30 cellular contexts compared by ENCODE assay signal in the genomic region with DNA sequence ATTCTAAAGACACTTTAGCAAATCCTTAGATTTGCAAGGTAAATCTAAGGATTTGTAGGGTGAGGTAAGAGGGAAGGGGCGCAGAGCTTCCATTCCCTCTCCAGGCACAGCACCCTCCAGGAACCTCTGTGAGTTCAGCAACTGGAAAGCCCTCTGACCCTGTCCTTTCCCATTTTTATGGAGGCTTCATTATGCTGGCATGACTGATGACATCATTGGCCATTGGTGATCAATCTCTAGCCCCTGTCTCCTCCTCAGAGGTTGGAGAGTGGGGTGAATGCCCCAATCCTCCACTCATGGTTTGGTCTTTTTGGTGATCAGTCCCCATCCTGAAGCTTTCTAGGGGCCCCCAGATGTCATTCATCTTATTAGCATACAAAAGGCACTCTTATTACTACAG.
"Had no signal": no experiment of that assay in that cellular context is flagged by ENCODE, and none has a peak within 500 bp of the region (broad histone marks: within the 10 kb centered on the region; RNA-seq: fewer than 3 reads in every experiment).

No MANE protein-coding gene starts in this region.

- H3K27ac ChIP-seq: ascending aorta, breast epithelium, cardiac muscle cell, colonic mucosa, epithelial cell of prostate, esophagus squamous epithelium, gastroesophageal sphincter, heart right ventricle, WERI-Rb-1 had no signal

- H3K36me3 Mint-ChIP-seq: activated naive CD8-positive, alpha-beta T cell; brain had no signal

- DNase-seq: activated B cell treated with CpG ODN at 0.5 μM for 24 hours; activated CD4-positive, alpha-beta T cell treated with anti-CD3 and anti-CD28 coated beads for 48 hours; activated CD4-positive, alpha-beta T cell treated with anti-CD3 and anti-CD28 coated beads, Interleukin-2, amount 50 U/mL, for 1 hour; activated CD4-positive, alpha-beta T cell treated with anti-CD3 and anti-CD28 coated beads, Interleukin-2, amount 50 U/mL, for 48 hours; activated CD8-positive, alpha-beta memory T cell treated with anti-CD3 and anti-CD28 coated beads for 24 hours; activated CD8-positive, alpha-beta T cell treated with anti-CD3 and anti-CD28 coated beads for 36 hours; activated effector memory CD4-positive, alpha-beta T cell treated with Interleukin-2 at 50 U/mL for 16 hours; activated gamma-delta T cell treated with Interleukin-2 at 50 U/mL for 16 hours; activated naive CD4-positive, alpha-beta T cell treated with anti-CD3 and anti-CD28 coated beads, Interleukin-2, amount 50 U/mL, for 16 hours; activated naive CD4-positive, alpha-beta T cell treated with Interleukin-2 at 50 U/mL for 16 hours; activated T-cell treated with anti-CD3 and anti-CD28 coated beads, Interleukin-2, amount 50 U/mL, for 4 hours; central memory CD4-positive, alpha-beta T cell; cerebellar nuclear complex; colonic mucosa; effector CD8-positive, alpha-beta T cell; esophagus squamous epithelium; foreskin melanocyte; heart right ventricle; T-helper 9 cell; WERI-Rb-1 had no signal

- ATAC-seq: activated CD4-positive, CD25-positive, alpha-beta regulatory T cell treated with anti-CD3 and anti-CD28 coated beads, Interleukin-2, amount 50 U/mL, for 24 hours; activated CD8-positive, alpha-beta T cell treated with anti-CD3 and anti-CD28 coated beads for 36 hours; activated T-cell treated with anti-CD3 and anti-CD28 coated beads, Interleukin-2, amount 50 U/mL, for 4 hours; activated T-helper 17 cell treated with anti-CD3 and anti-CD28 coated beads, Interleukin-2, amount 50 U/mL, for 72 hours had no signal

- H3K9me3 Mint-ChIP-seq: activated B cell treated with CpG ODN at 0.5 μM for 24 hours; activated CD8-positive, alpha-beta T cell treated with anti-CD3 and anti-CD28 coated beads for 36 hours; activated T-cell treated with anti-CD3 and anti-CD28 coated beads, Interleukin-2, amount 50 U/mL, for 4 hours; activated T-helper 17 cell treated with anti-CD3 and anti-CD28 coated beads, Interleukin-2, amount 50 U/mL, for 72 hours; T-helper 1 cell treated with Interleukin-12 subunit alpha and Interleukin-12 subunit beta and Interleukin-4 antibody, amounts not matched to agents 30 μg/mL and 1 μg/mL, for 36 hours had no signal

- H3K27me3 ChIP-seq: ascending aorta, breast epithelium, cardiac muscle cell, colonic mucosa, esophagus squamous epithelium, gastroesophageal sphincter had no signal

- H3K4me1 ChIP-seq: ascending aorta, colonic mucosa, esophagus squamous epithelium, gastroesophageal sphincter had no signal

- H3K27me3 Mint-ChIP-seq: brain had no signal

- H3K9me3 ChIP-seq: ascending aorta, breast epithelium, colonic mucosa, esophagus squamous epithelium, gastroesophageal sphincter, heart right ventricle had no signal

- H3K4me3 Mint-ChIP-seq: activated B cell treated with CpG ODN at 0.5 μM for 24 hours; activated CD8-positive, alpha-beta T cell treated with anti-CD3 and anti-CD28 coated beads for 36 hours; activated naive CD8-positive, alpha-beta T cell; activated T-cell treated with anti-CD3 and anti-CD28 coated beads, Interleukin-2, amount 50 U/mL, for 4 hours; activated T-helper 17 cell treated with anti-CD3 and anti-CD28 coated beads, Interleukin-2, amount 50 U/mL, for 72 hours; brain; T-helper 1 cell treated with Interleukin-12 subunit alpha and Interleukin-12 subunit beta and Interleukin-4 antibody, amounts not matched to agents 30 μg/mL and 1 μg/mL, for 36 hours had no signal

- H3K36me3 ChIP-seq: ascending aorta, breast epithelium, cardiac muscle cell, colonic mucosa, esophagus squamous epithelium, gastroesophageal sphincter, heart right ventricle, WERI-Rb-1 had no signal

- H3K27ac Mint-ChIP-seq: activated B cell treated with CpG ODN at 0.5 μM for 24 hours; activated CD8-positive, alpha-beta T cell treated with anti-CD3 and anti-CD28 coated beads for 36 hours; activated naive CD8-positive, alpha-beta T cell; activated T-helper 17 cell treated with anti-CD3 and anti-CD28 coated beads, Interleukin-2, amount 50 U/mL, for 72 hours; T-helper 1 cell treated with Interleukin-12 subunit alpha and Interleukin-12 subunit beta and Interleukin-4 antibody, amounts not matched to agents 30 μg/mL and 1 μg/mL, for 36 hours had no signal

- H3K4me3 ChIP-seq: ascending aorta, breast epithelium, cardiac muscle cell, colonic mucosa, esophagus squamous epithelium, gastroesophageal sphincter, heart right ventricle had no signal

- H3K4me1 Mint-ChIP-seq: activated B cell treated with CpG ODN at 0.5 μM for 24 hours; activated T-helper 17 cell treated with anti-CD3 and anti-CD28 coated beads, Interleukin-2, amount 50 U/mL, for 72 hours had no signal
